In genomic region chr4:56467284-56468096, GRCh38 we compare ENCODE assay signal across 8 cellular contexts. TPM values are rescaled to one million over a fixed set of nuclear protein-coding genes. Genes with fewer than 3 reads are reported as not detected.
DNase-seq lines count a peak whose midpoint lies in the region; ATAC-seq and TF ChIP-seq lines count a peak whose summit lies in the region.

TSS of gene SRP72 (plus strand) at chr4:56467617. CDS start at chr4:56467636, 19 bp downstream.

- H3K36me3 ChIP-seq in Peyer's patch (peaks cover 0 to 23% (median 0%) of the 10 kb centered on the region in 3 donors), esophagus muscularis mucosa (peaks cover 10 to 32% (median 25%) of the 10 kb centered on the region in 4 donors)

- no peaks in the 10 kb centered on the region for H3K27me3 Mint-ChIP-seq in activated T-cell treated with anti-CD3 and anti-CD28 coated beads, Interleukin-2, amount 50 U/mL, for 72 hours (ENCODE audit: low read depth)

- peak; percentile 96 for ATAC-seq in GM21717 (IDR thresholded peaks at IDR 0.05; ENCODE audit: unreplicated experiment)
- peak; percentile 92 to 93 for ATAC-seq in activated T-cell treated with anti-CD3 and anti-CD28 coated beads, Interleukin-2, amount 50 U/mL, for 72 hours (replicated peaks in 1 of 2)

- H3K4me3 ChIP-seq in Peyer's patch (peak within 1 kb of the TSS; percentile 71 to 95 (median 87)), esophagus muscularis mucosa (peak within 1 kb of the TSS; percentile 80 to 100 (median 90))

- peaks cover 10 to 30% of the 10 kb centered on the region in 2 donors for H3K36me3 Mint-ChIP-seq in activated T-cell treated with anti-CD3 and anti-CD28 coated beads, Interleukin-2, amount 50 U/mL, for 72 hours (ENCODE audit: insufficient read depth in 2 of 2)

- WGBS in esophagus muscularis mucosa: 0% methylated on average over 22 of the region's 62 CpGs

- in situ Hi-C loops in KBM-7 (cut with MboI; ENCODE audit: low pct_unique_long_range_greater_than_20kb, low sequenced_read_pairs): no loop called here

- H3K9me3 Mint-ChIP-seq in activated T-cell treated with anti-CD3 and anti-CD28 coated beads, Interleukin-2, amount 50 U/mL, for 72 hours: no peaks in the 10 kb centered on the region

- intact Hi-C loops in esophagus muscularis mucosa (cut with DNase I): loop anchor here (2.0 kb wide), 1 partner anchor 31 kb away; the partner anchor contains the start of gene PAICS

- DNase-seq in DMS53 (lab: John Stamatoyannopoulos, UW): peak; percentile 91
- peak; percentile 88 for DNase-seq in KBM-7
- DNase-seq in Peyer's patch: peak; percentile 90 to 95 (median 90)
- DNase-seq in activated T-cell treated with anti-CD3 and anti-CD28 coated beads, Interleukin-2, amount 50 U/mL, for 72 hours: peak; percentile 90 to 93
- peak; percentile 95 for DNase-seq in esophagus muscularis mucosa (ENCODE audit: extremely low spot score)
- peak; percentile 85 for DNase-seq in myocyte (ENCODE audit: low read depth)
- peak; percentile 69 to 83 for DNase-seq in stimulated activated CD8-positive, alpha-beta memory T cell treated with anti-CD3 and anti-CD28 coated beads, Interleukin-7, amount 100 ng/mL, for 48 hours (ENCODE audit: extremely low read depth in 1 of 2, low read depth in 1 of 2)

- H3K4me1 ChIP-seq in Peyer's patch (peaks cover 0 to 29% (median 11%) of the 10 kb centered on the region in 4 donors), esophagus muscularis mucosa (peaks cover 29 to 46% (median 43%) of the 10 kb centered on the region in 4 donors)

- peak; percentile 79 to 91 for TF ChIP-seq POLR2A in Peyer's patch (IDR thresholded peaks at IDR 0.05)
- no peak for TF ChIP-seq POLR2A in esophagus muscularis mucosa (IDR thresholded peaks at IDR 0.05; ENCODE audit: low read depth)

- H3K4me3 Mint-ChIP-seq in activated T-cell treated with anti-CD3 and anti-CD28 coated beads, Interleukin-2, amount 50 U/mL, for 72 hours: peak within 1 kb of the TSS; percentile 92 to 98

- TF ChIP-seq CTCF in Peyer's patch (IDR thresholded peaks at IDR 0.05) (no peak), esophagus muscularis mucosa (IDR thresholded peaks at IDR 0.05) (no peak)

- H3K4me1 Mint-ChIP-seq in activated T-cell treated with anti-CD3 and anti-CD28 coated beads, Interleukin-2, amount 50 U/mL, for 72 hours (ENCODE audit: low read depth): peaks cover 47% of the 10 kb centered on the region

- peak within 1 kb of the TSS; percentile 98 for H3K27ac Mint-ChIP-seq in activated T-cell treated with anti-CD3 and anti-CD28 coated beads, Interleukin-2, amount 50 U/mL, for 72 hours

- H3K27ac ChIP-seq in Peyer's patch: peak within 1 kb of the TSS; percentile 82 to 91 (median 90)
- peak within 1 kb of the TSS; percentile 83 to 92 (median 90) for H3K27ac ChIP-seq in esophagus muscularis mucosa (replicated peaks in 1 of 4)

- no peak for TF ChIP-seq EP300 in esophagus muscularis mucosa (IDR thresholded peaks at IDR 0.05)

- H3K27me3 ChIP-seq in Peyer's patch (no peaks in the 10 kb centered on the region), esophagus muscularis mucosa (no peaks in the 10 kb centered on the region)

- H3K9me3 ChIP-seq in Peyer's patch (no peaks in the 10 kb centered on the region), esophagus muscularis mucosa (no peaks in the 10 kb centered on the region)

RNA-seq across cellular contexts. Expression of gene SRP72, which starts in this region (rescaled TPM):
- total RNA-seq in Peyer's patch (100 to 1,000 TPM in 1 of 4 donors, 10 to 100 TPM in 3; 28.9 to 191 (median 38.4) TPM), esophagus muscularis mucosa (10 to 100 TPM; 37.0 to 51.9 (median 45.8) TPM), myocyte (52.3 and 68.5 TPM in 2 replicates)
- total RNA-seq in activated T-cell treated with anti-CD3 and anti-CD28 coated beads, Interleukin-2, amount 50 U/mL, for 72 hours: 100 to 1,000 TPM; 187 to 200 TPM
- 55.8 TPM for polyA plus RNA-seq in myocyte (2012)

Comparison
In these comparisons a context has a peak if more than half of its experiments do, and no peak if none do; other contexts are left out.
1. Peak in every context shown above with its lines: DNase-seq, ATAC-seq, H3K4me3 ChIP-seq and H3K27ac ChIP-seq.